Comparison of ENCODE assay signal across 1 cellular context in genomic region chr3:136694321-136694720, GRCh38.
TF ChIP-seq lines count a peak whose summit lies in the region.

No MANE protein-coding gene starts in this region.

TF ChIP-seq in GM23338, 12 proteins besides CTCF, POLR2A, EP300 and RAD21:
- no peak for TF ChIP-seq CREB1 (CRISPR knock-in tag; IDR thresholded peaks at IDR 0.05; ENCODE audit: low read depth)
- TF ChIP-seq EZH2phosphoT487 (IDR thresholded peaks at IDR 0.05; ENCODE audit: unreplicated experiment), result no peak
- TF ChIP-seq, protein P1, sequence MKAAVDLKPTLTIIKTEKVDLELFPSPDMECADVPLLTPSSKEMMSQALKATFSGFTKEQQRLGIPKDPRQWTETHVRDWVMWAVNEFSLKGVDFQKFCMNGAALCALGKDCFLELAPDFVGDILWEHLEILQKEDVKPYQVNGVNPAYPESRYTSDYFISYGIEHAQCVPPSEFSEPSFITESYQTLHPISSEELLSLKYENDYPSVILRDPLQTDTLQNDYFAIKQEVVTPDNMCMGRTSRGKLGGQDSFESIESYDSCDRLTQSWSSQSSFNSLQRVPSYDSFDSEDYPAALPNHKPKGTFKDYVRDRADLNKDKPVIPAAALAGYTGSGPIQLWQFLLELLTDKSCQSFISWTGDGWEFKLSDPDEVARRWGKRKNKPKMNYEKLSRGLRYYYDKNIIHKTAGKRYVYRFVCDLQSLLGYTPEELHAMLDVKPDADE (IDR thresholded peaks at IDR 0.05), result no peak
